Comparison of ENCODE assay signal across 7 cellular contexts in genomic region chr5:159417170-159417569, GRCh38.
"Had no signal": no experiment of that assay in that cellular context is flagged by ENCODE, and none has a peak within 500 bp of the region (broad histone marks: within the 10 kb centered on the region; RNA-seq: fewer than 3 reads in every experiment).

No MANE protein-coding gene starts in this region.

- DNase-seq: IMR-90, KBM-7, KG1 had no signal

- H3K4me3 Mint-ChIP-seq: IgD-negative memory B cell had no signal

- H3K9me3 Mint-ChIP-seq: IgD-negative memory B cell had no signal

- H3K27ac ChIP-seq: HL-60 had no signal

- ATAC-seq: HepG2 had no signal

- H3K27ac Mint-ChIP-seq: IgD-negative memory B cell had no signal

- FAIRE-seq: HepG2, HTR-8/SVneo had no signal
